Comparison of ENCODE assay signal across 8 cellular contexts in genomic region chr2:178344121-178344520, GRCh38.
"Had no signal": no experiment of that assay in that cellular context is flagged by ENCODE, and none has a peak within 500 bp of the region (broad histone marks: within the 10 kb centered on the region; RNA-seq: fewer than 3 reads in every experiment).

No MANE protein-coding gene starts in this region.

- DNase-seq: IMR-90, KBM-7, KG1 had no signal

- H3K9me3 Mint-ChIP-seq: IgD-negative memory B cell had no signal

- H3K4me3 Mint-ChIP-seq: IgD-negative memory B cell had no signal

- H3K4me3 ChIP-seq: K562 had no signal

- H3K27ac ChIP-seq: HL-60 had no signal

- H3K27ac Mint-ChIP-seq: IgD-negative memory B cell had no signal

- H3K36me3 Mint-ChIP-seq: IgD-negative memory B cell had no signal

- FAIRE-seq: HepG2, HTR-8/SVneo, K562 had no signal

- H3K4me1 Mint-ChIP-seq: IgD-negative memory B cell had no signal
